Comparison of ENCODE assay signal across 1 cellular context in genomic region chr1:31799196-31799894, GRCh38.
TF ChIP-seq lines count a peak whose summit lies in the region.

No MANE protein-coding gene starts in this region.

TF ChIP-seq in IMR-90, 13 proteins besides CTCF, POLR2A, EP300 and RAD21:
- TF ChIP-seq SMC3 (IDR thresholded peaks at IDR 0.05; ENCODE audit: low read depth, low read length) (no peak), ELK1 (IDR thresholded peaks at IDR 0.05; ENCODE audit: borderline replicate concordance, low read depth, low read length) (no peak), CEBPB (IDR thresholded peaks at IDR 0.05; ENCODE audit: low read depth, low read length) (no peak), RFX5 (IDR thresholded peaks at IDR 0.05; ENCODE audit: low read depth, low read length) (no peak), MXI1 (IDR thresholded peaks at IDR 0.05; ENCODE audit: borderline replicate concordance, low read depth, low read length) (no peak), RCOR1 (IDR thresholded peaks at IDR 0.05; ENCODE audit: insufficient replicate concordance, low read length) (no peak), NFE2L2 (IDR thresholded peaks at IDR 0.05; ENCODE audit: low read depth, low read length) (no peak)
